ENCODE assay signal across 36 cellular contexts in genomic region chrX:87808576-87809243, GRCh38.
"Had no signal": no experiment of that assay in that cellular context is flagged by ENCODE, and none has a peak within 500 bp of the region (broad histone marks: within the 10 kb centered on the region; RNA-seq: fewer than 3 reads in every experiment).

No MANE protein-coding gene starts in this region.

- H3K27me3 ChIP-seq: adrenal gland, ascending aorta, cardiac muscle cell, esophagus muscularis mucosa, foreskin keratinocyte had no signal

- H3K27me3 Mint-ChIP-seq: activated B cell treated with CpG ODN at 0.5 μM for 24 hours; activated CD4-positive, alpha-beta memory T cell treated with anti-CD3 and anti-CD28 coated beads, Interleukin-2, amount 10 ng/mL, durations not matched to agents 7 days and 5 days; activated CD4-positive, alpha-beta T cell treated with anti-CD3 and anti-CD28 coated beads, Interleukin-2, amount 10 ng/mL, durations not matched to agents 7 days and 5 days; activated naive CD4-positive, alpha-beta T cell treated with anti-CD3 and anti-CD28 coated beads, Interleukin-2, amount 50 U/mL, for 24 hours; activated naive CD8-positive, alpha-beta T cell treated with anti-CD3 and anti-CD28 coated beads for 36 hours; activated naive CD8-positive, alpha-beta T cell treated with anti-CD3 and anti-CD28 coated beads, Interleukin-2, amount 50 U/mL, for 24 hours; effector memory CD8-positive, alpha-beta T cell; T-helper 17 cell had no signal

- H3K36me3 ChIP-seq: adrenal gland, ascending aorta, breast epithelium, cardiac muscle cell, esophagus muscularis mucosa, gastrocnemius medialis, WERI-Rb-1 had no signal

- H3K4me3 ChIP-seq: adrenal gland, ascending aorta, breast epithelium, cardiac muscle cell, esophagus muscularis mucosa, gastrocnemius medialis had no signal

- H3K4me1 Mint-ChIP-seq: activated B cell treated with CpG ODN at 0.5 μM for 24 hours; activated CD4-positive, alpha-beta memory T cell treated with anti-CD3 and anti-CD28 coated beads, Interleukin-2, amount 10 ng/mL, durations not matched to agents 7 days and 5 days; activated CD4-positive, alpha-beta T cell treated with anti-CD3 and anti-CD28 coated beads, Interleukin-2, amount 10 ng/mL, durations not matched to agents 7 days and 5 days; activated naive CD4-positive, alpha-beta T cell treated with anti-CD3 and anti-CD28 coated beads, Interleukin-2, amount 50 U/mL, for 24 hours; activated naive CD8-positive, alpha-beta T cell treated with anti-CD3 and anti-CD28 coated beads for 36 hours; activated naive CD8-positive, alpha-beta T cell treated with anti-CD3 and anti-CD28 coated beads, Interleukin-2, amount 50 U/mL, for 24 hours; brain; T-helper 17 cell had no signal

- H3K9me3 Mint-ChIP-seq: activated B cell treated with CpG ODN at 0.5 μM for 24 hours; activated CD4-positive, alpha-beta memory T cell treated with anti-CD3 and anti-CD28 coated beads, Interleukin-2, amount 10 ng/mL, durations not matched to agents 7 days and 5 days; activated CD4-positive, alpha-beta T cell treated with anti-CD3 and anti-CD28 coated beads, Interleukin-2, amount 10 ng/mL, durations not matched to agents 7 days and 5 days; activated naive CD4-positive, alpha-beta T cell treated with anti-CD3 and anti-CD28 coated beads for 36 hours; activated naive CD4-positive, alpha-beta T cell treated with anti-CD3 and anti-CD28 coated beads, Interleukin-2, amount 50 U/mL, for 24 hours; activated naive CD8-positive, alpha-beta T cell treated with anti-CD3 and anti-CD28 coated beads for 36 hours; activated naive CD8-positive, alpha-beta T cell treated with anti-CD3 and anti-CD28 coated beads, Interleukin-2, amount 50 U/mL, for 24 hours; activated T-helper 1 cell treated with anti-CD3 and anti-CD28 coated beads, Interleukin-12 subunit alpha, Interleukin-12 subunit beta, Interleukin-2, Interleukin-4 antibody, amounts not matched to agents 30 ng/mL and 10 ng/mL and 1 ng/mL, durations not matched to agents 14 hours and 24 hours and 36 hours; effector memory CD8-positive, alpha-beta T cell had no signal

- H3K4me3 Mint-ChIP-seq: activated B cell treated with CpG ODN at 0.5 μM for 24 hours; activated CD4-positive, alpha-beta memory T cell treated with anti-CD3 and anti-CD28 coated beads, Interleukin-2, amount 10 ng/mL, durations not matched to agents 7 days and 5 days; activated CD4-positive, alpha-beta T cell treated with anti-CD3 and anti-CD28 coated beads, Interleukin-2, amount 10 ng/mL, durations not matched to agents 7 days and 5 days; activated naive CD4-positive, alpha-beta T cell treated with anti-CD3 and anti-CD28 coated beads for 36 hours; activated naive CD4-positive, alpha-beta T cell treated with anti-CD3 and anti-CD28 coated beads, Interleukin-2, amount 50 U/mL, for 24 hours; activated naive CD8-positive, alpha-beta T cell treated with anti-CD3 and anti-CD28 coated beads for 36 hours; activated naive CD8-positive, alpha-beta T cell treated with anti-CD3 and anti-CD28 coated beads, Interleukin-2, amount 50 U/mL, for 24 hours; activated T-helper 1 cell treated with anti-CD3 and anti-CD28 coated beads, Interleukin-12 subunit alpha, Interleukin-12 subunit beta, Interleukin-2, Interleukin-4 antibody, amounts not matched to agents 30 ng/mL and 10 ng/mL and 1 ng/mL, durations not matched to agents 14 hours and 24 hours and 36 hours; brain; effector memory CD8-positive, alpha-beta T cell; T-helper 17 cell; T-helper 2 cell treated with Interferon-gamma antibody and Interleukin-4, amounts not matched to agents 5 μg/mL and 100 μg/mL, for 36 hours had no signal

- DNase-seq: activated B cell treated with CpG ODN at 0.5 μM for 24 hours; activated CD4-positive, alpha-beta memory T cell treated with anti-CD3 and anti-CD28 coated beads, Interleukin-2, amount 10 ng/mL, durations not matched to agents 7 days and 5 days; activated CD4-positive, alpha-beta T cell treated with anti-CD3 and anti-CD28 coated beads for 1 hour; activated CD4-positive, alpha-beta T cell treated with anti-CD3 and anti-CD28 coated beads for 4 hours; activated CD4-positive, alpha-beta T cell treated with anti-CD3 and anti-CD28 coated beads, Interleukin-2, amount 10 ng/mL, durations not matched to agents 7 days and 5 days; activated CD4-positive, alpha-beta T cell treated with anti-CD3 and anti-CD28 coated beads, Interleukin-2, amount 50 U/mL, for 4 hours; activated CD8-positive, alpha-beta memory T cell treated with anti-CD3 and anti-CD28 coated beads for 24 hours; activated effector memory CD4-positive, alpha-beta T cell treated with anti-CD3 and anti-CD28 coated beads, Interleukin-2, amount 50 U/mL, for 16 hours; activated naive CD4-positive, alpha-beta T cell treated with anti-CD3 and anti-CD28 coated beads for 36 hours; activated naive CD8-positive, alpha-beta T cell treated with anti-CD3 and anti-CD28 coated beads for 36 hours; activated naive CD8-positive, alpha-beta T cell treated with anti-CD3 and anti-CD28 coated beads, Interleukin-2, amount 50 U/mL, for 24 hours; activated T-cell treated with anti-CD3 and anti-CD28 coated beads, Interleukin-2, amount 50 U/mL, for 48 hours; adrenal gland; central memory CD4-positive, alpha-beta T cell; cortex of kidney; dermis blood vessel endothelial cell; effector CD4-positive, alpha-beta T cell; effector memory CD8-positive, alpha-beta T cell; erythroblast; foreskin keratinocyte; gastrocnemius medialis; glutamatergic neuron; SW 1271; T-helper 1 cell; T1000; WERI-Rb-1 had no signal

- H3K27ac ChIP-seq: adrenal gland, ascending aorta, breast epithelium, esophagus muscularis mucosa, foreskin keratinocyte, gastrocnemius medialis, WERI-Rb-1 had no signal

- H3K4me1 ChIP-seq: breast epithelium, esophagus muscularis mucosa, foreskin keratinocyte, gastrocnemius medialis had no signal

- H3K36me3 Mint-ChIP-seq: activated naive CD4-positive, alpha-beta T cell treated with anti-CD3 and anti-CD28 coated beads, Interleukin-2, amount 50 U/mL, for 24 hours; activated naive CD8-positive, alpha-beta T cell treated with anti-CD3 and anti-CD28 coated beads for 36 hours; brain had no signal

- H3K9me3 ChIP-seq: adrenal gland, ascending aorta, breast epithelium, esophagus muscularis mucosa, gastrocnemius medialis had no signal

- H3K27ac Mint-ChIP-seq: activated B cell treated with CpG ODN at 0.5 μM for 24 hours; activated CD4-positive, alpha-beta memory T cell treated with anti-CD3 and anti-CD28 coated beads, Interleukin-2, amount 10 ng/mL, durations not matched to agents 7 days and 5 days; activated CD4-positive, alpha-beta T cell treated with anti-CD3 and anti-CD28 coated beads, Interleukin-2, amount 10 ng/mL, durations not matched to agents 7 days and 5 days; activated naive CD4-positive, alpha-beta T cell treated with anti-CD3 and anti-CD28 coated beads for 36 hours; activated naive CD4-positive, alpha-beta T cell treated with anti-CD3 and anti-CD28 coated beads, Interleukin-2, amount 50 U/mL, for 24 hours; activated naive CD8-positive, alpha-beta T cell treated with anti-CD3 and anti-CD28 coated beads for 36 hours; activated naive CD8-positive, alpha-beta T cell treated with anti-CD3 and anti-CD28 coated beads, Interleukin-2, amount 50 U/mL, for 24 hours; activated T-helper 1 cell treated with anti-CD3 and anti-CD28 coated beads, Interleukin-12 subunit alpha, Interleukin-12 subunit beta, Interleukin-2, Interleukin-4 antibody, amounts not matched to agents 30 ng/mL and 10 ng/mL and 1 ng/mL, durations not matched to agents 14 hours and 24 hours and 36 hours; activated T-helper 2 cell treated with anti-CD3 and anti-CD28 coated beads, Interferon-gamma antibody, Interleukin-2, Interleukin-4, amounts not matched to agents 10 μg/mL and 5 μg/mL and 100 μg/mL, durations not matched to agents 14 hours and 24 hours and 36 hours; brain; effector memory CD8-positive, alpha-beta T cell; T-helper 17 cell; T-helper 2 cell treated with Interferon-gamma antibody and Interleukin-4, amounts not matched to agents 5 μg/mL and 100 μg/mL, for 36 hours had no signal

- ATAC-seq: activated naive CD8-positive, alpha-beta T cell treated with anti-CD3 and anti-CD28 coated beads, Interleukin-2, amount 50 U/mL, for 24 hours; effector memory CD8-positive, alpha-beta T cell; foreskin keratinocyte; gastrocnemius medialis; T-helper 17 cell had no signal
